Comparison of ENCODE assay signal across 1 cellular context in the genomic region with DNA sequence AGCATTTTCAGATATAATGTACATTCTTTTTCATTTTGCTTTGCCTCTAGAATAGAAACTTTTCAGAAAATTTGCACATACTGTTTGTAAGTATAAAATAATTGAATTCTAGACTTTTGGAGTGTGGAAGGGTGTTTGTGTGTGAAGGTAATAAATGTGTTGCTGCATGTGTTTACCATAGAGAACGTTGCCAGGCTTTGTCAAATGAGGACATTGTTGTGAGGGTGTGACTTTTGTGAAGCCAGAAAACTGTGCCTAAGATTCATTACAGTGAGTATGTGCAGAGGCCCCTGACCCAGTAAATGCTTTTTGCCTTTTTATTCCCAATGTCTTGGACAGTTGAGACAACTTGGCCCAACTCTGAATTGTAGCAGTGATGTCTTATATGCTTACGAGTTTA.
TF ChIP-seq lines count a peak whose summit lies in the region.

No MANE protein-coding gene starts in this region.

TF ChIP-seq in HepG2, 621 proteins besides CTCF, POLR2A, EP300 and RAD21:
- TF ChIP-seq, protein P1, sequence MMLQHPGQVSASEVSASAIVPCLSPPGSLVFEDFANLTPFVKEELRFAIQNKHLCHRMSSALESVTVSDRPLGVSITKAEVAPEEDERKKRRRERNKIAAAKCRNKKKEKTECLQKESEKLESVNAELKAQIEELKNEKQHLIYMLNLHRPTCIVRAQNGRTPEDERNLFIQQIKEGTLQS (CRISPR knock-in tag; IDR thresholded peaks at IDR 0.05): no peak
- TF ChIP-seq MAFF (IDR thresholded peaks at IDR 0.05; ENCODE audit: low read depth, low read length): no peak
- no peak for TF ChIP-seq PHF5A (CRISPR knock-in tag; IDR thresholded peaks at IDR 0.05; ENCODE audit: low read depth, unreplicated experiment)
- TF ChIP-seq, protein P2, sequence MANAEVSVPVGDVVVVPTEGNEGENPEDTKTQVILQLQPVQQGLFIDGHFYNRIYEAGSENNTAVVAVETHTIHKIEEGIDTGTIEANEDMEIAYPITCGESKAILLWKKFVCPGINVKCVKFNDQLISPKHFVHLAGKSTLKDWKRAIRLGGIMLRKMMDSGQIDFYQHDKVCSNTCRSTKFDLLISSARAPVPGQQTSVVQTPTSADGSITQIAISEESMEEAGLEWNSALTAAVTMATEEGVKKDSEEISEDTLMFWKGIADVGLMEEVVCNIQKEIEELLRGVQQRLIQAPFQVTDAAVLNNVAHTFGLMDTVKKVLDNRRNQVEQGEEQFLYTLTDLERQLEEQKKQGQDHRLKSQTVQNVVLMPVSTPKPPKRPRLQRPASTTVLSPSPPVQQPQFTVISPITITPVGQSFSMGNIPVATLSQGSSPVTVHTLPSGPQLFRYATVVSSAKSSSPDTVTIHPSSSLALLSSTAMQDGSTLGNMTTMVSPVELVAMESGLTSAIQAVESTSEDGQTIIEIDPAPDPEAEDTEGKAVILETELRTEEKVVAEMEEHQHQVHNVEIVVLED (CRISPR knock-in tag; IDR thresholded peaks at IDR 0.05; ENCODE audit: borderline replicate concordance): no peak
- TF ChIP-seq, protein P3, sequence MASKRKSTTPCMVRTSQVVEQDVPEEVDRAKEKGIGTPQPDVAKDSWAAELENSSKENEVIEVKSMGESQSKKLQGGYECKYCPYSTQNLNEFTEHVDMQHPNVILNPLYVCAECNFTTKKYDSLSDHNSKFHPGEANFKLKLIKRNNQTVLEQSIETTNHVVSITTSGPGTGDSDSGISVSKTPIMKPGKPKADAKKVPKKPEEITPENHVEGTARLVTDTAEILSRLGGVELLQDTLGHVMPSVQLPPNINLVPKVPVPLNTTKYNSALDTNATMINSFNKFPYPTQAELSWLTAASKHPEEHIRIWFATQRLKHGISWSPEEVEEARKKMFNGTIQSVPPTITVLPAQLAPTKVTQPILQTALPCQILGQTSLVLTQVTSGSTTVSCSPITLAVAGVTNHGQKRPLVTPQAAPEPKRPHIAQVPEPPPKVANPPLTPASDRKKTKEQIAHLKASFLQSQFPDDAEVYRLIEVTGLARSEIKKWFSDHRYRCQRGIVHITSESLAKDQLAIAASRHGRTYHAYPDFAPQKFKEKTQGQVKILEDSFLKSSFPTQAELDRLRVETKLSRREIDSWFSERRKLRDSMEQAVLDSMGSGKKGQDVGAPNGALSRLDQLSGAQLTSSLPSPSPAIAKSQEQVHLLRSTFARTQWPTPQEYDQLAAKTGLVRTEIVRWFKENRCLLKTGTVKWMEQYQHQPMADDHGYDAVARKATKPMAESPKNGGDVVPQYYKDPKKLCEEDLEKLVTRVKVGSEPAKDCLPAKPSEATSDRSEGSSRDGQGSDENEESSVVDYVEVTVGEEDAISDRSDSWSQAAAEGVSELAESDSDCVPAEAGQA (IDR thresholded peaks at IDR 0.05; ENCODE audit: low read depth): no peak
- TF ChIP-seq, protein P3 (CRISPR knock-in tag; IDR thresholded peaks at IDR 0.05; ENCODE audit: borderline replicate concordance): no peak
- no peak for TF ChIP-seq ZKSCAN8 (CRISPR knock-in tag; IDR thresholded peaks at IDR 0.05; ENCODE audit: borderline replicate concordance)
- no peak for TF ChIP-seq ZNF256 (CRISPR knock-in tag; conservative IDR thresholded peaks at IDR 0.05)
- TF ChIP-seq FOXP1 (IDR thresholded peaks at IDR 0.05): no peak
- 0 out of 2 replicates have a peak, but pooled peaks have one; percentile 11 for TF ChIP-seq FOXP1 (CRISPR knock-in tag; IDR thresholded peaks at IDR 0.05)
- TF ChIP-seq KLF11 (CRISPR knock-in tag; IDR thresholded peaks at IDR 0.05): no peak
